14 cellular contexts compared by ENCODE assay signal in the genomic region with DNA sequence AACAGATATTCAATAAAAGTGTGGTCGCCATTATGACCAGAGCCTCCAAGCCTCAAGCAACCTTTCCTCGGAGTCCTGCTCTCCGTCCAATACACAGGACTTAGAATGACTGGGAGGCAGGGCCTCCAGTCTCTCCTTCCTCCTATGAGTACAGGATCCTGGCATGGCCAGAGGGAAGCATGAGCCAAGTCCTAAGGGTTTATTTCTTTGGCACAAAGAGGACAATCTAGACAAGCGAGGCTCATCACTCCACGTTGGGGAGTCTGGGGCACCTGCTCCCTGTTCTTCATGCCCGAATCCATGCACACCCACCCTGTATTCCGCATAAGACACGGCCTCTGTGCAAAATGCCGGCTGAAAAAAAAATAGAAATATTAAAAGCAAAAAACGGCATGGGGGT. TPM values are rescaled to one million over a fixed set of nuclear protein-coding genes. Genes with fewer than 3 reads are reported as not detected.
A peak's percentile ranks its signal among the peaks of the same experiment; 100 is the strongest.
DNase-seq lines count a peak whose midpoint lies in the region; ATAC-seq and TF ChIP-seq lines count a peak whose summit lies in the region.
"Had no signal": no experiment of that assay in that cellular context is flagged by ENCODE, and none has a peak within 500 bp of the region (broad histone marks: within the 10 kb centered on the region; RNA-seq: fewer than 3 reads in every experiment).

No MANE protein-coding gene starts in this region.

- POLR2A ChIA-PET in CD4-positive, alpha-beta T cell (lab: Charles Lee) = interaction anchor here (1.5 to 2.9 kb wide), 3 partner anchors 12 to 41 kb away, joined by 7 to 86 read pairs (median 16); partner anchors contain the start of genes CRELD1 and EMC3
- POLR2A ChIA-PET in activated naive CD8-positive, alpha-beta T cell treated with anti-CD3 and anti-CD28 coated beads, Interleukin-2, amount 10 ng/mL, durations not matched to agents 7 days and 5 days (lab: Charles Lee) = interaction anchor here (2.0 kb wide), 1 partner anchor 12 kb away, joined by 10 read pairs; the partner anchor contains the start of gene CRELD1
- POLR2A ChIA-PET in naive thymus-derived CD8-positive, alpha-beta T cell (lab: Charles Lee) = interaction anchor here (2.9 to 4.0 kb wide), 2 partner anchors 11 to 12 kb away, joined by 33 to 73 read pairs; partner anchors contain the start of gene CRELD1

- no peaks in the 10 kb centered on the region for H3K27me3 ChIP-seq in CD4-positive, alpha-beta T cell (ENCODE audit: control insufficient read depth, insufficient read depth, low read length)
- H3K27me3 ChIP-seq in GM23248 (replicated peaks; ENCODE audit: insufficient read depth) = no peaks in the 10 kb centered on the region
- H3K27me3 ChIP-seq: cardiac muscle cell had no signal

- CTCF ChIA-PET in CD4-positive, alpha-beta T cell (lab: Charles Lee) = interaction anchor here (1.9 kb wide), 1 partner anchor 13 kb away, joined by 20 read pairs; the partner anchor contains the start of gene CRELD1

- no peaks in the 10 kb centered on the region for H3K9me3 Mint-ChIP-seq in CD4-positive, alpha-beta T cell
- no peaks in the 10 kb centered on the region for H3K9me3 Mint-ChIP-seq in activated naive CD8-positive, alpha-beta T cell treated with anti-CD3 and anti-CD28 coated beads, Interleukin-2, amount 10 ng/mL, durations not matched to agents 7 days and 5 days
- no peaks in the 10 kb centered on the region for H3K9me3 Mint-ChIP-seq in naive thymus-derived CD8-positive, alpha-beta T cell

- peak overlapping the region; percentile 67; the same call in 1 of the 2 replicates for H3K4me3 ChIP-seq in GM23248

- no peaks in the 10 kb centered on the region for H3K9me2 ChIP-seq in GM23248 (ENCODE audit: insufficient read depth)

- H3K4me2 ChIP-seq in GM23248 (ENCODE audit: unreplicated experiment) = peak overlapping the region; percentile 87

- no peak for TF ChIP-seq CTCF in CD4-positive, alpha-beta T cell (IDR thresholded peaks at IDR 0.05)

- ATAC-seq in CD4-positive, alpha-beta T cell (ENCODE audit: poor library complexity) = no peak
- no peak for ATAC-seq in activated naive CD8-positive, alpha-beta T cell treated with anti-CD3 and anti-CD28 coated beads, Interleukin-2, amount 10 ng/mL, durations not matched to agents 7 days and 5 days (ENCODE audit: low read depth)
- no peak for ATAC-seq in naive thymus-derived CD8-positive, alpha-beta T cell
- ATAC-seq in HG03196 (IDR thresholded peaks at IDR 0.05; ENCODE audit: unreplicated experiment) = no peak
- ATAC-seq in GM21447 (IDR thresholded peaks at IDR 0.05; ENCODE audit: unreplicated experiment) = no peak
- no peak for ATAC-seq in GM19395 (IDR thresholded peaks at IDR 0.05; ENCODE audit: unreplicated experiment)

- peaks cover 20% of the 10 kb centered on the region for H3K36me3 Mint-ChIP-seq in CD4-positive, alpha-beta T cell (ENCODE audit: low read depth)
- peaks cover 3% of the 10 kb centered on the region for H3K36me3 Mint-ChIP-seq in activated naive CD8-positive, alpha-beta T cell treated with anti-CD3 and anti-CD28 coated beads, Interleukin-2, amount 10 ng/mL, durations not matched to agents 7 days and 5 days
- peaks cover 0 to 10% (median 2%) of the 10 kb centered on the region in 3 donors for H3K36me3 Mint-ChIP-seq in naive thymus-derived CD8-positive, alpha-beta T cell

- H3K9me3 ChIP-seq in CD4-positive, alpha-beta T cell (ENCODE audit: control insufficient read depth, low read length) = no peaks in the 10 kb centered on the region
- no peaks in the 10 kb centered on the region for H3K9me3 ChIP-seq in GM23248 (ENCODE audit: low read depth)

- no peaks in the 10 kb centered on the region for H4K20me1 ChIP-seq in GM23248 (ENCODE audit: insufficient read depth)

- no peaks in the 10 kb centered on the region for H3K4me1 ChIP-seq in GM23248 (ENCODE audit: insufficient read depth)

- intact Hi-C loops in CD4-positive, alpha-beta T cell (cut with DNase I, micrococcal nuclease) = loop anchor here (5.0 kb wide), 2 partner anchors 93 to 443 kb away; no protein-coding TSS in a partner anchor

- H3K27ac ChIP-seq in CD4-positive, alpha-beta T cell (ENCODE audit: low read depth, low read length) = no peak overlapping the region
- no peak overlapping the region for H3K27ac ChIP-seq in GM23248
- H3K27ac ChIP-seq: cardiac muscle cell had no signal

- no peak overlapping the region for H2AFZ ChIP-seq in GM23248

- H3K27me3 Mint-ChIP-seq in CD4-positive, alpha-beta T cell = no peaks in the 10 kb centered on the region
- H3K27me3 Mint-ChIP-seq in activated naive CD8-positive, alpha-beta T cell treated with anti-CD3 and anti-CD28 coated beads, Interleukin-2, amount 10 ng/mL, durations not matched to agents 7 days and 5 days = no peaks in the 10 kb centered on the region
- no peaks in the 10 kb centered on the region for H3K27me3 Mint-ChIP-seq in naive thymus-derived CD8-positive, alpha-beta T cell

- H3K36me3 ChIP-seq in GM23248 (ENCODE audit: low read depth) = no peaks in the 10 kb centered on the region

- no peaks in the 10 kb centered on the region; the same call in 1 of the 2 replicates for H3F3A ChIP-seq in GM23248 (ENCODE audit: insufficient read depth)

- H3K9ac ChIP-seq in GM23248 = no peak overlapping the region

- in situ Hi-C loops in GM23248 (cut with MboI) = no loop called here

- no peaks in the 10 kb centered on the region for H3K4me1 Mint-ChIP-seq in CD4-positive, alpha-beta T cell (ENCODE audit: low read depth)
- H3K4me1 Mint-ChIP-seq in activated naive CD8-positive, alpha-beta T cell treated with anti-CD3 and anti-CD28 coated beads, Interleukin-2, amount 10 ng/mL, durations not matched to agents 7 days and 5 days = no peaks in the 10 kb centered on the region
- H3K4me1 Mint-ChIP-seq in naive thymus-derived CD8-positive, alpha-beta T cell = peaks cover 0 to 9% (median 4%) of the 10 kb centered on the region in 4 donors

- H3K79me2 ChIP-seq in GM23248 (ENCODE audit: insufficient read depth) = no peaks in the 10 kb centered on the region

- DNase-seq in CD4-positive, alpha-beta T cell = no peak
- peak; percentile 28 for DNase-seq in GM23248
- DNase-seq in activated naive CD8-positive, alpha-beta T cell treated with anti-CD3 and anti-CD28 coated beads, Interleukin-2, amount 10 ng/mL, durations not matched to agents 7 days and 5 days = peak; percentile 6
- no peak for DNase-seq in naive thymus-derived CD8-positive, alpha-beta T cell
- DNase-seq: GOT3, NCI-H1092, NCI-H524, right cardiac atrium, Right ventricle myocardium superior, WERI-Rb-1 had no signal

- peak overlapping the region; percentile 56 for H3K27ac Mint-ChIP-seq in CD4-positive, alpha-beta T cell
- no peak overlapping the region for H3K27ac Mint-ChIP-seq in activated naive CD8-positive, alpha-beta T cell treated with anti-CD3 and anti-CD28 coated beads, Interleukin-2, amount 10 ng/mL, durations not matched to agents 7 days and 5 days
- peak overlapping the region in 6 of 10 donors; percentile 75 to 87 (median 82) for H3K27ac Mint-ChIP-seq in naive thymus-derived CD8-positive, alpha-beta T cell

- peak overlapping the region; percentile 38 for H3K4me3 Mint-ChIP-seq in CD4-positive, alpha-beta T cell
- no peak overlapping the region for H3K4me3 Mint-ChIP-seq in activated naive CD8-positive, alpha-beta T cell treated with anti-CD3 and anti-CD28 coated beads, Interleukin-2, amount 10 ng/mL, durations not matched to agents 7 days and 5 days
- H3K4me3 Mint-ChIP-seq in naive thymus-derived CD8-positive, alpha-beta T cell = peak overlapping the region in 8 of 10 donors; percentile 9 to 60 (median 52)

- 48 to 59% methylated on average over 10 of the region's 10 CpGs for WGBS in GM23248 (ENCODE audit: low coverage in 1 of 2, low lambda C conversion rate in 2 of 2, missing lambda C conversion rate in 2 of 2), 2 experiments

RNA-seq across cellular contexts. Expression of gene PRRT3, which starts 6.8 kb away (rescaled TPM):
- total RNA-seq in CD4-positive, alpha-beta T cell = 1 to 10 TPM; 6.3 to 8.3 TPM
- total RNA-seq in GM23248 (2014; rRNA removed; shearing (Covaris generic)) = 2.9 and 7.5 TPM in 2 replicates
- 4.3 and 4.5 TPM in 2 replicates for polyA plus RNA-seq in GM23248 (2016; fragmentation: Nextera tagmentation; extraction: Ambion mirVana)
- total RNA-seq in activated naive CD8-positive, alpha-beta T cell treated with anti-CD3 and anti-CD28 coated beads, Interleukin-2, amount 10 ng/mL, durations not matched to agents 7 days and 5 days = 1 to 10 TPM; 5.3 to 5.9 TPM
- 1 to 10 TPM; 5.5 to 6.3 TPM for total RNA-seq in naive thymus-derived CD8-positive, alpha-beta T cell
- 1 to 10 TPM; 2.2 to 4.4 (median 3.1) TPM for polyA plus RNA-seq in naive thymus-derived CD8-positive, alpha-beta T cell

RNA-seq across cellular contexts. Expression of gene CRELD1, which starts 11.7 kb away (rescaled TPM):
- 10 to 100 TPM; 10.7 to 12.4 TPM for total RNA-seq in CD4-positive, alpha-beta T cell
- total RNA-seq in GM23248 (2014; rRNA removed; shearing (Covaris generic)) = 18.2 and 29.5 TPM in 2 replicates
- polyA plus RNA-seq in GM23248 (2016; fragmentation: Nextera tagmentation; extraction: Ambion mirVana) = 19.2 and 19.9 TPM in 2 replicates
- total RNA-seq in activated naive CD8-positive, alpha-beta T cell treated with anti-CD3 and anti-CD28 coated beads, Interleukin-2, amount 10 ng/mL, durations not matched to agents 7 days and 5 days = 10 to 100 TPM; 26.2 to 29.3 TPM
- 10 to 100 TPM; 53.4 to 58.3 TPM for total RNA-seq in naive thymus-derived CD8-positive, alpha-beta T cell
- polyA plus RNA-seq in naive thymus-derived CD8-positive, alpha-beta T cell = 10 to 100 TPM; 25.5 to 33.3 (median 29.2) TPM

RNA-seq across cellular contexts. Expression of gene IL17RC, which starts 28.5 kb away (rescaled TPM):
- total RNA-seq in CD4-positive, alpha-beta T cell = under 1 TPM; 0.42 to 0.88 TPM
- total RNA-seq in GM23248 (2014; rRNA removed; shearing (Covaris generic)) = 41.8 and 49.4 TPM in 2 replicates
- polyA plus RNA-seq in GM23248 (2016; fragmentation: Nextera tagmentation; extraction: Ambion mirVana) = 20.5 and 25.3 TPM in 2 replicates
- total RNA-seq in activated naive CD8-positive, alpha-beta T cell treated with anti-CD3 and anti-CD28 coated beads, Interleukin-2, amount 10 ng/mL, durations not matched to agents 7 days and 5 days = under 1 TPM in 1 of 2 experiments, not detected in 1; 0.22 TPM
- under 1 TPM; 0.39 to 0.66 TPM for total RNA-seq in naive thymus-derived CD8-positive, alpha-beta T cell
- 10 to 100 TPM in 1 of 3 donors, 1 to 10 TPM in 2; 9.5 to 10.0 (median 9.8) TPM for polyA plus RNA-seq in naive thymus-derived CD8-positive, alpha-beta T cell

RNA-seq across cellular contexts. Expression of gene EMC3, which starts 41.3 kb away (rescaled TPM):
- total RNA-seq in CD4-positive, alpha-beta T cell = 10 to 100 TPM; 41.0 to 42.3 TPM
- 44.3 and 130 TPM in 2 replicates for total RNA-seq in GM23248 (2014; rRNA removed; shearing (Covaris generic))
- polyA plus RNA-seq in GM23248 (2016; fragmentation: Nextera tagmentation; extraction: Ambion mirVana) = 139 and 154 TPM in 2 replicates
- 10 to 100 TPM; 42.0 to 49.8 TPM for total RNA-seq in activated naive CD8-positive, alpha-beta T cell treated with anti-CD3 and anti-CD28 coated beads, Interleukin-2, amount 10 ng/mL, durations not matched to agents 7 days and 5 days
- 10 to 100 TPM; 31.3 to 35.6 TPM for total RNA-seq in naive thymus-derived CD8-positive, alpha-beta T cell
- polyA plus RNA-seq in naive thymus-derived CD8-positive, alpha-beta T cell = 10 to 100 TPM; 52.6 to 61.5 (median 55.4) TPM

RNA-seq across cellular contexts. Expression of gene IL17RE, which starts 42.7 kb away (rescaled TPM):
- 1 to 10 TPM; 1.4 to 1.6 TPM for total RNA-seq in CD4-positive, alpha-beta T cell
- total RNA-seq in GM23248 (2014; rRNA removed; shearing (Covaris generic)) = 0.51 and 5.5 TPM in 2 replicates
- 0.24 and 0.27 TPM in 2 replicates for polyA plus RNA-seq in GM23248 (2016; fragmentation: Nextera tagmentation; extraction: Ambion mirVana)
- 1 to 10 TPM in 1 of 2 experiments, under 1 TPM in 1; 0.94 to 1.1 TPM for total RNA-seq in activated naive CD8-positive, alpha-beta T cell treated with anti-CD3 and anti-CD28 coated beads, Interleukin-2, amount 10 ng/mL, durations not matched to agents 7 days and 5 days
- 1 to 10 TPM in 1 of 2 experiments, under 1 TPM in 1; 0.88 to 1.3 TPM for total RNA-seq in naive thymus-derived CD8-positive, alpha-beta T cell
- under 1 TPM in 2 of 3 donors, not detected in 1; 0.16 to 0.64 TPM for polyA plus RNA-seq in naive thymus-derived CD8-positive, alpha-beta T cell

Comparison
In these comparisons a context has a peak if more than half of its experiments do, and no peak if none do; other contexts are left out.
1. DNase-seq: peak in GM23248 (single experiment) and activated naive CD8-positive, alpha-beta T cell treated with anti-CD3 and anti-CD28 coated beads, Interleukin-2, amount 10 ng/mL, durations not matched to agents 7 days and 5 days (single experiment); none in CD4-positive, alpha-beta T cell (0 of 10) and naive thymus-derived CD8-positive, alpha-beta T cell (0 of 10).
2. RNA of gene IL17RC, which starts 28.5 kb away (total RNA-seq): 41.8 to 49.4 TPM in GM23248; 0.42 to 0.88 TPM in CD4-positive, alpha-beta T cell, 0.39 to 0.66 TPM in naive thymus-derived CD8-positive, alpha-beta T cell and 0.22 TPM in activated naive CD8-positive, alpha-beta T cell treated with anti-CD3 and anti-CD28 coated beads, Interleukin-2, amount 10 ng/mL, durations not matched to agents 7 days and 5 days; every median in the first group is over 10 times any median in the second.